ENCODE assay signal across 7 cellular contexts in genomic region chrX:47216393-47216925, GRCh38. TPM values are rescaled to one million over a fixed set of nuclear protein-coding genes. Genes with fewer than 3 reads are reported as not detected.
DNase-seq lines count a peak whose midpoint lies in the region; ATAC-seq and TF ChIP-seq lines count a peak whose summit lies in the region.

No MANE protein-coding gene starts in this region.

- H3K4me1 Mint-ChIP-seq in HFFc6 (ENCODE audit: low read depth) (peaks cover 39% of the 10 kb centered on the region), WTC11 (peaks cover 30% of the 10 kb centered on the region)

- CTCF ChIA-PET in WTC11 (lab: Charles Lee), result no interaction called here

- TF ChIP-seq POLR2A in spleen (IDR thresholded peaks at IDR 0.05), result no peak

- peaks cover 34% of the 10 kb centered on the region; the same call in 1 of the 2 replicates for H3K36me3 Mint-ChIP-seq in HFFc6 (ENCODE audit: low read depth)
- peaks cover 52% of the 10 kb centered on the region for H3K36me3 Mint-ChIP-seq in WTC11

- WGBS in spleen, 5 donors, result 82 to 92% (median 90%) methylated on average over 8 of the region's 8 CpGs

- intact Hi-C loops in spleen (cut with DNase I; ENCODE audit: low total_unique reads), result no loop called here

- H3K27ac ChIP-seq in iPS-18a (ENCODE audit: low read length), result no peak overlapping the region
- H3K27ac ChIP-seq in spleen, result peak overlapping the region in 7 of 8 donors; percentile 80 to 99 (median 98)

- H3K27me3 ChIP-seq in iPS-18a (ENCODE audit: control insufficient read depth, insufficient read depth, low read length) (no peaks in the 10 kb centered on the region), spleen (replicated peaks in 1 of 7) (no peaks in the 10 kb centered on the region)

- peak overlapping the region; percentile 92 for H3K4me3 Mint-ChIP-seq in HFFc6
- peak overlapping the region; percentile 90 for H3K4me3 Mint-ChIP-seq in WTC11

- TF ChIP-seq CTCF in HFFc6 (IDR thresholded peaks at IDR 0.05), result no peak
- TF ChIP-seq CTCF in WTC11 (IDR thresholded peaks at IDR 0.05), result no peak
- no peak for TF ChIP-seq CTCF in spleen (IDR thresholded peaks at IDR 0.05 in 8 of 11, conservative IDR thresholded peaks at IDR 0.05 in 3 of 11)

- H3K36me3 ChIP-seq in iPS-18a (ENCODE audit: control insufficient read depth, low read depth, low read length) (peaks cover 40% of the 10 kb centered on the region), spleen (peaks cover 4 to 54% (median 48%) of the 10 kb centered on the region in 6 donors)

- ATAC-seq in WTC11 (no peak), GM18861 (IDR thresholded peaks at IDR 0.05; ENCODE audit: unreplicated experiment) (no peak)

- DNase-seq in HFFc6, result no peak
- DNase-seq in WTC11 (ENCODE audit: low spot score), result no peak
- DNase-seq in spleen, result peak; percentile 77
- no peak for DNase-seq in NCI-H1105 (lab: John Stamatoyannopoulos, UW)
- no peak for DNase-seq in NOMO-1 treated with dmso at 0.1 percent for 144 hours (lab: John Stamatoyannopoulos, UW; ENCODE audit: unreplicated experiment)

- H3K9me3 Mint-ChIP-seq in HFFc6 (no peaks in the 10 kb centered on the region), WTC11 (no peaks in the 10 kb centered on the region)

- H3K27ac Mint-ChIP-seq in HFFc6 (peak overlapping the region; percentile 95), WTC11 (peak overlapping the region; percentile 96)

- POLR2A ChIA-PET in WTC11 (lab: Charles Lee), result interaction anchor here (2.3 kb wide), 1 partner anchor 17 kb away, joined by 14 read pairs; the partner anchor contains the start of gene USP11

- H3K4me3 ChIP-seq in iPS-18a (ENCODE audit: low read length) (no peak overlapping the region), spleen (no peak overlapping the region)

- H3K9me3 ChIP-seq in iPS-18a (ENCODE audit: control insufficient read depth, low read depth, low read length) (peaks cover 6% of the 10 kb centered on the region), spleen (no peaks in the 10 kb centered on the region)

- peak overlapping the region; percentile 29 for H3K9ac ChIP-seq in iPS-18a (ENCODE audit: low read length)

- H3K4me1 ChIP-seq in iPS-18a (ENCODE audit: control insufficient read depth, low read depth, low read length) (no peaks in the 10 kb centered on the region), spleen (peaks cover 16 to 38% (median 30%) of the 10 kb centered on the region in 6 donors)

- H3K27me3 Mint-ChIP-seq in HFFc6 (ENCODE audit: insufficient read depth), result peaks cover 13% of the 10 kb centered on the region
- no peaks in the 10 kb centered on the region; the same call in 1 of the 2 replicates for H3K27me3 Mint-ChIP-seq in WTC11 (ENCODE audit: low read depth)

TF ChIP-seq in WTC11, 78 proteins besides CTCF, POLR2A, EP300 and RAD21 (continues in another document):
- TF ChIP-seq ZNF416 (CRISPR knock-in tag; IDR thresholded peaks at IDR 0.05) (no peak), ELF4 (CRISPR knock-in tag; IDR thresholded peaks at IDR 0.05; ENCODE audit: low read depth) (no peak), SMAD3 (CRISPR knock-in tag; IDR thresholded peaks at IDR 0.05; ENCODE audit: borderline replicate concordance) (no peak), KAT7 (CRISPR knock-in tag; IDR thresholded peaks at IDR 0.05; ENCODE audit: borderline replicate concordance) (no peak), ZNF232 (CRISPR knock-in tag; IDR thresholded peaks at IDR 0.05) (no peak), NR2C2 (CRISPR knock-in tag; IDR thresholded peaks at IDR 0.05) (no peak), AFF4 (CRISPR knock-in tag; IDR thresholded peaks at IDR 0.05; ENCODE audit: borderline replicate concordance) (no peak), CREB1 (CRISPR knock-in tag; IDR thresholded peaks at IDR 0.05) (no peak), MLX (CRISPR knock-in tag; IDR thresholded peaks at IDR 0.05) (no peak), ZNF396 (CRISPR knock-in tag; IDR thresholded peaks at IDR 0.05; ENCODE audit: borderline replicate concordance) (no peak), ATF2 (CRISPR knock-in tag; IDR thresholded peaks at IDR 0.05; ENCODE audit: borderline replicate concordance, low read depth) (no peak), ZNF121 (CRISPR knock-in tag; IDR thresholded peaks at IDR 0.05) (no peak), ZNF423 (CRISPR knock-in tag; IDR thresholded peaks at IDR 0.05) (no peak), IRF1 (CRISPR knock-in tag; IDR thresholded peaks at IDR 0.05) (no peak), ESRRA (CRISPR knock-in tag; IDR thresholded peaks at IDR 0.05; ENCODE audit: borderline replicate concordance) (no peak)

RNA-seq across cellular contexts. Expression of gene CDK16, which starts 2.0 kb away (rescaled TPM):
- total RNA-seq in HFFc6 (2021; fragmentation: NEBNext Ultra II Directional; extraction: Animal tissue kit (Norgen Biotek cat#: 25700)), result 100 to 1,000 TPM; 106 to 128 (median 114) TPM
- 130 to 150 TPM (median 145 TPM) in 3 replicates for total RNA-seq in WTC11 (2021)
- 10 to 100 TPM; 51.7 to 75.3 (median 60.0) TPM for total RNA-seq in spleen
- polyA plus RNA-seq in spleen, result 10 to 100 TPM; 18.4 to 37.9 (median 28.8) TPM

RNA-seq across cellular contexts. Expression of gene USP11, which starts 16.4 kb away (rescaled TPM):
- 10 to 100 TPM; 55.2 to 68.7 (median 62.8) TPM for total RNA-seq in HFFc6 (2021; fragmentation: NEBNext Ultra II Directional; extraction: Animal tissue kit (Norgen Biotek cat#: 25700))
- total RNA-seq in WTC11 (2021) (82.5 to 86.8 TPM (median 86.3 TPM) in 3 replicates), spleen (10 to 100 TPM; 46.2 to 91.5 (median 70.9) TPM)
- 10 to 100 TPM; 19.9 to 35.2 (median 31.5) TPM for polyA plus RNA-seq in spleen

RNA-seq across cellular contexts. Expression of gene UBA1, which starts 22.8 kb away (rescaled TPM):
- 100 to 1,000 TPM; 268 to 291 (median 282) TPM for total RNA-seq in HFFc6 (2021; fragmentation: NEBNext Ultra II Directional; extraction: Animal tissue kit (Norgen Biotek cat#: 25700))
- 379 to 392 TPM (median 383 TPM) in 3 replicates for total RNA-seq in WTC11 (2021)
- total RNA-seq in spleen, result 100 to 1,000 TPM; 172 to 207 (median 194) TPM
- polyA plus RNA-seq in spleen, result 10 to 100 TPM; 57.7 to 92.8 (median 88.9) TPM
